In genomic region chr21:45874716-45875415, GRCh38 we compare ENCODE assay signal across 9 cellular contexts.
DNase-seq lines count a peak whose midpoint lies in the region; ATAC-seq and TF ChIP-seq lines count a peak whose summit lies in the region.
"Had no signal": no experiment of that assay in that cellular context is flagged by ENCODE, and none has a peak within 500 bp of the region (broad histone marks: within the 10 kb centered on the region; RNA-seq: fewer than 3 reads in every experiment).

No MANE protein-coding gene starts in this region.

- TF ChIP-seq CTCF in brain (conservative IDR thresholded peaks at IDR 0.05) (no peak), lower lobe of right lung (IDR thresholded peaks at IDR 0.05) (no peak)

- no peak overlapping the region for H3K27ac ChIP-seq in lower lobe of right lung

- peaks cover 6% of the 10 kb centered on the region for H3K27me3 Mint-ChIP-seq in brain

- H3K27ac Mint-ChIP-seq in brain: peak overlapping the region in 3 of 5 experiments; percentile 37 to 93 (median 89)

- H3K36me3 ChIP-seq in lower lobe of right lung: no peaks in the 10 kb centered on the region

- H3K4me3 Mint-ChIP-seq in brain: no peak overlapping the region

- peaks cover 71% of the 10 kb centered on the region for H3K4me1 Mint-ChIP-seq in brain

- no peak overlapping the region for H3K4me3 ChIP-seq in lower lobe of right lung

- ATAC-seq in lower lobe of right lung: peak; percentile 36 to 48
- ATAC-seq in GM21786 (IDR thresholded peaks at IDR 0.05; ENCODE audit: unreplicated experiment): no peak
- ATAC-seq in GM18861 (IDR thresholded peaks at IDR 0.05; ENCODE audit: unreplicated experiment): no peak
- ATAC-seq in HG03135 (IDR thresholded peaks at IDR 0.05; ENCODE audit: unreplicated experiment): no peak

- H3K9me3 Mint-ChIP-seq in brain: peaks cover 0 to 3% (median 0%) of the 10 kb centered on the region in 5 experiments

- H3K9me3 ChIP-seq in lower lobe of right lung: no peaks in the 10 kb centered on the region

- DNase-seq in stimulated activated CD8-positive, alpha-beta memory T cell treated with anti-CD3 and anti-CD28 coated beads, Interleukin-12 subunit alpha, Interleukin-12 subunit beta, amount 100 ng/mL, for 4 hours (ENCODE audit: low read depth): peak; percentile 13
- DNase-seq in stimulated activated CD8-positive, alpha-beta memory T cell treated with anti-CD3 and anti-CD28 coated beads, Interleukin-4, amount 100 ng/mL, for 48 hours: no peak
- DNase-seq in lower lobe of right lung (peak; percentile 35), NCI-H774 (lab: John Stamatoyannopoulos, UW) (no peak)
- DNase-seq: activated gamma-delta T cell had no signal

- intact Hi-C loops in lower lobe of right lung (cut with DNase I): no loop called here

- H3K36me3 Mint-ChIP-seq in brain: no peaks in the 10 kb centered on the region

- no peaks in the 10 kb centered on the region for H3K4me1 ChIP-seq in lower lobe of right lung

- peaks cover 27% of the 10 kb centered on the region for H3K27me3 ChIP-seq in lower lobe of right lung (ENCODE audit: low read depth)

Comparison
In these comparisons a context has a peak if more than half of its experiments do, and no peak if none do; other contexts are left out.
1. DNase-seq: peak in stimulated activated CD8-positive, alpha-beta memory T cell treated with anti-CD3 and anti-CD28 coated beads, Interleukin-12 subunit alpha, Interleukin-12 subunit beta, amount 100 ng/mL, for 4 hours (single experiment) and lower lobe of right lung (single experiment); none in stimulated activated CD8-positive, alpha-beta memory T cell treated with anti-CD3 and anti-CD28 coated beads, Interleukin-4, amount 100 ng/mL, for 48 hours (single experiment) and NCI-H774 (single experiment).
2. ATAC-seq: peak in lower lobe of right lung (2 of 2); none in GM21786 (single experiment), GM18861 (single experiment) and HG03135 (single experiment).